In the genomic region with DNA sequence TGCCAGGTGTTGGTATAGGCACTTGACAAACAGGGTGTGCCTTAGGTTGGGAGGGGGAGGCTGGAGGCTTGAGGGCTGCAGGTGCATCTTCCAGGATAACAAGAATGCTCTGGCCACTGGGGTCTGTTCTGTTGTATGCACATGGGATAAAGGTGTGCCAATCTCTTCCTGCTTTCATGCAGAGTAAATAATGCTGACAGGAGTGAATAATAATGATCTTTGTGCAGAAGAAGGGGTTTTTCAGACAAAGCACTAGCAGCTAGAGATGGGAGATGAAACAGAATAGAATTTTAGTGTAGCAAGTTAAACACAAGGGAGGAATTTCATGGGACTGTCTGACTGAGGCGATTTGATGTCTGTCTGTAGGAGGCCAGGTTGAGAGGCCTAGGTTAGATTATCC, we compare ENCODE assay signal across 20 cellular contexts. TPM values are rescaled to one million over a fixed set of nuclear protein-coding genes. Genes with fewer than 3 reads are reported as not detected.
"Had no signal": no experiment of that assay in that cellular context is flagged by ENCODE, and none has a peak within 500 bp of the region (broad histone marks: within the 10 kb centered on the region; RNA-seq: fewer than 3 reads in every experiment).

No MANE protein-coding gene starts in this region.

- H3K36me3 Mint-ChIP-seq: activated CD8-positive, alpha-beta memory T cell treated with anti-CD3 and anti-CD28 coated beads, Interleukin-2, amount 10 ng/mL, durations not matched to agents 7 days and 5 days; activated naive CD8-positive, alpha-beta T cell; brain; type B pancreatic cell had no signal

- H3K27ac Mint-ChIP-seq: activated CD8-positive, alpha-beta memory T cell treated with anti-CD3 and anti-CD28 coated beads, Interleukin-2, amount 10 ng/mL, durations not matched to agents 7 days and 5 days; activated naive CD8-positive, alpha-beta T cell; brain; dendritic cell treated with granulocyte-macrophage colony-stimulating factor and Interleukin-4, amounts not matched to agents 40 ng/mL and 50 ng/mL, for 4 days; effector memory CD8-positive, alpha-beta T cell; nephron; type B pancreatic cell had no signal

- DNase-seq: activated CD4-positive, alpha-beta T cell treated with anti-CD3 and anti-CD28 coated beads, Interleukin-2, amount 50 U/mL, for 48 hours; activated CD8-positive, alpha-beta memory T cell treated with anti-CD3 and anti-CD28 coated beads, Interleukin-2, amount 10 ng/mL, durations not matched to agents 7 days and 5 days; activated effector memory CD4-positive, alpha-beta T cell treated with anti-CD3 and anti-CD28 coated beads, Interleukin-2, amount 50 U/mL, for 16 hours; activated T-cell treated with anti-CD3 and anti-CD28 coated beads, Interleukin-2, amount 50 U/mL, for 4 hours; amygdala; effector memory CD8-positive, alpha-beta T cell; left ventricle myocardium superior; mesendoderm; stimulated activated CD4-positive, alpha-beta T cell treated with anti-CD3 and anti-CD28 coated beads, Interleukin-12 subunit alpha, Interleukin-12 subunit beta, amount 100 ng/mL, for 4 hours; stimulated activated naive CD4-positive, alpha-beta T cell treated with Interleukin-2 at 50 U/mL for 16 hours had no signal

- ATAC-seq: activated CD4-positive, CD25-positive, alpha-beta regulatory T cell treated with anti-CD3 and anti-CD28 coated beads, Interleukin-2, amount 50 U/mL, for 24 hours; activated CD8-positive, alpha-beta memory T cell treated with anti-CD3 and anti-CD28 coated beads, Interleukin-2, amount 10 ng/mL, durations not matched to agents 7 days and 5 days; activated T-cell treated with anti-CD3 and anti-CD28 coated beads, Interleukin-2, amount 50 U/mL, for 4 hours; effector memory CD8-positive, alpha-beta T cell; left ventricle myocardium superior had no signal

- H3K4me1 Mint-ChIP-seq: activated CD8-positive, alpha-beta memory T cell treated with anti-CD3 and anti-CD28 coated beads, Interleukin-2, amount 10 ng/mL, durations not matched to agents 7 days and 5 days; brain; nephron had no signal

- H3K79me2 ChIP-seq: hepatocyte had no signal

- H3K4me3 ChIP-seq: hepatocyte had no signal

- H3K4me2 ChIP-seq: hepatocyte had no signal

- H3K9me3 Mint-ChIP-seq: activated T-cell treated with anti-CD3 and anti-CD28 coated beads, Interleukin-2, amount 50 U/mL, for 4 hours; dendritic cell treated with granulocyte-macrophage colony-stimulating factor and Interleukin-4, amounts not matched to agents 40 ng/mL and 50 ng/mL, for 4 days; effector memory CD8-positive, alpha-beta T cell; type B pancreatic cell had no signal

- H2AFZ ChIP-seq: hepatocyte had no signal

- H3K27ac ChIP-seq: epithelial cell of prostate, hepatocyte had no signal

- H3K4me3 Mint-ChIP-seq: activated CD8-positive, alpha-beta memory T cell treated with anti-CD3 and anti-CD28 coated beads, Interleukin-2, amount 10 ng/mL, durations not matched to agents 7 days and 5 days; activated naive CD8-positive, alpha-beta T cell; activated T-cell treated with anti-CD3 and anti-CD28 coated beads, Interleukin-2, amount 50 U/mL, for 4 hours; dendritic cell treated with granulocyte-macrophage colony-stimulating factor and Interleukin-4, amounts not matched to agents 40 ng/mL and 50 ng/mL, for 4 days; effector memory CD8-positive, alpha-beta T cell; type B pancreatic cell had no signal

RNA-seq across cellular contexts. Expression of gene ROPN1, which starts 1.9 kb away (rescaled TPM):
- total RNA-seq: activated CD8-positive, alpha-beta memory T cell treated with anti-CD3 and anti-CD28 coated beads, Interleukin-2, amount 10 ng/mL, durations not matched to agents 7 days and 5 days; activated T-cell treated with anti-CD3 and anti-CD28 coated beads, Interleukin-2, amount 50 U/mL, for 4 hours; hepatocyte; kidney epithelial cell; left ventricle myocardium superior; osteocyte had no signal
